In genomic region chr15:77667351-77667750, GRCh38 we compare ENCODE assay signal across 18 cellular contexts. TPM values are rescaled to one million over a fixed set of nuclear protein-coding genes. Genes with fewer than 3 reads are reported as not detected.
A peak's percentile ranks its signal among the peaks of the same experiment; 100 is the strongest.
DNase-seq lines count a peak whose midpoint lies in the region; ATAC-seq, FAIRE-seq and TF ChIP-seq lines count a peak whose summit lies in the region.
"Had no signal": no experiment of that assay in that cellular context is flagged by ENCODE, and none has a peak within 500 bp of the region (broad histone marks: within the 10 kb centered on the region; RNA-seq: fewer than 3 reads in every experiment).

No MANE protein-coding gene starts in this region.

- H3K9me3 Mint-ChIP-seq in MCF 10A (ENCODE audit: unreplicated experiment), result no peaks in the 10 kb centered on the region
- H3K9me3 Mint-ChIP-seq: CD4-positive, alpha-beta memory T cell; HFFc6 had no signal

- H3K27me3 Mint-ChIP-seq in MCF 10A (ENCODE audit: insufficient read depth, unreplicated experiment), result peaks cover 54% of the 10 kb centered on the region

- H4K20me1 ChIP-seq in osteoblast (ENCODE audit: insufficient read depth, low read length), result no peaks in the 10 kb centered on the region

- no peak overlapping the region for H3K4me2 ChIP-seq in osteoblast (ENCODE audit: insufficient read depth, low read length)

- peak overlapping the region; percentile 61 for H3K27ac Mint-ChIP-seq in MCF 10A (ENCODE audit: low read depth, unreplicated experiment)
- H3K27ac Mint-ChIP-seq: CD4-positive, alpha-beta memory T cell; HFFc6 had no signal

- no TSS peak for BruUV-seq in MCF 10A (replicated peaks; lab: Mats Ljungman, UMichigan)

- CTCF ChIA-PET in MCF 10A (lab: Yijun Ruan, JAX), result interaction anchor here (0.6 kb wide), 1 partner anchor 42 kb away, joined by 3 read pairs; no protein-coding TSS in a partner anchor

- intact Hi-C loops in MCF 10A (cut with micrococcal nuclease) (no loop called here), breast epithelium (cut with DNase I; ENCODE audit: low total_unique reads) (no loop called here)

- H3K9me3 ChIP-seq in breast epithelium (no peaks in the 10 kb centered on the region), osteoblast (ENCODE audit: low read depth, low read length) (no peaks in the 10 kb centered on the region)
- H3K9me3 ChIP-seq: HAP-1 had no signal

- POLR2A ChIA-PET in MCF 10A (lab: Yijun Ruan, JAX), result no interaction called here

- H3K36me3 Mint-ChIP-seq in MCF 10A (ENCODE audit: insufficient read depth, unreplicated experiment), result no peaks in the 10 kb centered on the region
- H3K36me3 Mint-ChIP-seq: CD4-positive, alpha-beta memory T cell had no signal

- no peak overlapping the region for H3K4me3 ChIP-seq in breast epithelium
- no peak overlapping the region for H3K4me3 ChIP-seq in bronchial epithelial cell (ENCODE audit: low read depth, low read length)
- H3K4me3 ChIP-seq in osteoblast (ENCODE audit: insufficient read depth, low read length), result no peak overlapping the region
- H3K4me3 ChIP-seq: HAP-1 had no signal

- FAIRE-seq in bronchial epithelial cell (lab: Jason Lieb, UNC) (peak; percentile 50), GM12892 (lab: Jason Lieb, UNC) (no peak)
- FAIRE-seq: G401.6, GM12891, H1 had no signal

- H3K4me1 Mint-ChIP-seq in MCF 10A (ENCODE audit: insufficient read depth, unreplicated experiment), result no peaks in the 10 kb centered on the region
- H3K4me1 Mint-ChIP-seq: CD4-positive, alpha-beta memory T cell had no signal

- no peaks in the 10 kb centered on the region for H3K79me2 ChIP-seq in osteoblast (ENCODE audit: insufficient read depth, low read length)

- H3K36me3 ChIP-seq in breast epithelium (no peaks in the 10 kb centered on the region), bronchial epithelial cell (ENCODE audit: control insufficient read depth, insufficient read depth, low read length) (no peaks in the 10 kb centered on the region), osteoblast (ENCODE audit: insufficient read depth, low read length) (no peaks in the 10 kb centered on the region)
- H3K36me3 ChIP-seq: HAP-1 had no signal

- H3K27ac ChIP-seq in breast epithelium (no peak overlapping the region), osteoblast (ENCODE audit: low read depth, low read length) (no peak overlapping the region)
- H3K27ac ChIP-seq: C4-2B had no signal

- no peak overlapping the region for H2AFZ ChIP-seq in osteoblast (ENCODE audit: low read length)

- TF ChIP-seq CTCF in MCF 10A (IDR thresholded peaks at IDR 0.05; ENCODE audit: unreplicated experiment) (no peak), breast epithelium (IDR thresholded peaks at IDR 0.05) (no peak), bronchial epithelial cell (IDR thresholded peaks at IDR 0.05; ENCODE audit: insufficient read depth, low read length, severe bottlenecking) (no peak), osteoblast (IDR thresholded peaks at IDR 0.05; ENCODE audit: extremely low read depth, low read depth, low read length) (no peak)

- no peak overlapping the region for H3K4me3 Mint-ChIP-seq in MCF 10A (ENCODE audit: unreplicated experiment)
- H3K4me3 Mint-ChIP-seq: CD4-positive, alpha-beta memory T cell; HFFc6 had no signal

- H3K27me3 ChIP-seq in breast epithelium (peaks cover 0 to 21% of the 10 kb centered on the region in 2 donors), bronchial epithelial cell (ENCODE audit: control insufficient read depth, insufficient read depth, low read length) (peaks cover 2% of the 10 kb centered on the region), osteoblast (ENCODE audit: insufficient read depth, low read length) (peaks cover 28% of the 10 kb centered on the region)

- no peaks in the 10 kb centered on the region for H3K4me1 ChIP-seq in breast epithelium
- H3K4me1 ChIP-seq in osteoblast (ENCODE audit: insufficient read depth, low read length), result no peaks in the 10 kb centered on the region
- H3K4me1 ChIP-seq: HAP-1 had no signal

- ATAC-seq in HG03135 (IDR thresholded peaks at IDR 0.05; ENCODE audit: unreplicated experiment), result no peak

- TF ChIP-seq POLR2A in breast epithelium (IDR thresholded peaks at IDR 0.05), result no peak
- no peak for TF ChIP-seq POLR2A in GM12892 (IDR thresholded peaks at IDR 0.05; ENCODE audit: low read depth, low read length)

- no peak for DNase-seq in MCF 10A (ENCODE audit: unreplicated experiment)
- no peak for DNase-seq in breast epithelium (ENCODE audit: low spot score in 2 of 2)
- DNase-seq in bronchial epithelial cell (ENCODE audit: low read depth), result no peak
- peak; percentile 44 for DNase-seq in osteoblast (ENCODE audit: insufficient read length, low spot score, missing footprints)
- no peak for DNase-seq in NOMO-1 treated with dmso at 0.1 percent for 144 hours (lab: John Stamatoyannopoulos, UW; ENCODE audit: unreplicated experiment)
- no peak for DNase-seq in GM12892 (ENCODE audit: insufficient read length)
- DNase-seq: ACHN; CD4-positive, alpha-beta memory T cell; DMS79 treated with DMSO at 0.1 percent for 48 hours; EL; HFFc6; IMR-90 had no signal

RNA-seq across cellular contexts. Expression of gene LINGO1, which starts 34.6 kb away (rescaled TPM):
- total RNA-seq in MCF 10A (2022), result not detected in 2 replicates
- 1 to 10 TPM in 2 of 3 donors, not detected in 1; 1.2 to 1.6 TPM for total RNA-seq in breast epithelium
- not detected in 2 replicates for total RNA-seq in bronchial epithelial cell
- under 0.01 and 1.1 TPM in 2 replicates for total RNA-seq in osteoblast
- polyA plus RNA-seq in GM12892 (2012; ENCODE audit: missing spikeins), result 0.11 TPM
- total RNA-seq: CD4-positive, alpha-beta memory T cell; IMR-90 had no signal
- polyA plus RNA-seq: CD4-positive, alpha-beta memory T cell had no signal
